Comparison of ENCODE assay signal across 24 cellular contexts in the genomic region with DNA sequence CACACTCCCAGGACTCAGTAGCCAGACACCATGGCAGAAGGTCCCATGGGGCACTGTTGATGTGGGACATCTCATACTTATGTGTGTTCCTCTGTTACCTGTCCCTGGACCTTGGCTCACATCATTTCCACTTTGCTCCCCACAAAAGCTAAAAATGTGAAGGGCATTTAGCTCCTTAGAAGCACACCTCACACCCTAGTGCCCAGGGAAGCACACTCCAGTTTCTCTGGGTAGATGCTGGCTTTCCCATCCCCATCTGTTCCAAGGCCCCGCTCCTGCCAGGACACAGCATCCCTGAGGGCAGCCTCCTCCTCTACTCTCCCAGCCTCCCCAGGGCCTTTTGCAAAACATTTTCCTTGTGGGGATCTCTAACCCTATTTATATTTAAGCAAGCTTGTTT.
A peak's percentile ranks its signal among the peaks of the same experiment; 100 is the strongest.
DNase-seq lines count a peak whose midpoint lies in the region; ATAC-seq and TF ChIP-seq lines count a peak whose summit lies in the region.
"Had no signal": no experiment of that assay in that cellular context is flagged by ENCODE, and none has a peak within 500 bp of the region (broad histone marks: within the 10 kb centered on the region; RNA-seq: fewer than 3 reads in every experiment).

No MANE protein-coding gene starts in this region.

- H3K27me3 Mint-ChIP-seq in osteocyte (ENCODE audit: unreplicated experiment) = no peaks in the 10 kb centered on the region
- H3K27me3 Mint-ChIP-seq: B cell; CD4-positive, alpha-beta T cell had no signal

- H3K36me3 Mint-ChIP-seq in osteocyte (ENCODE audit: unreplicated experiment) = no peaks in the 10 kb centered on the region
- H3K36me3 Mint-ChIP-seq: CD8-positive, alpha-beta T cell had no signal

- H3K4me1 Mint-ChIP-seq in osteocyte (ENCODE audit: unreplicated experiment) = no peaks in the 10 kb centered on the region
- H3K4me1 Mint-ChIP-seq: B cell had no signal

- H3K4me3 ChIP-seq in ascending aorta = no peak overlapping the region
- H3K4me3 ChIP-seq: A549; BLaER1 treated with 17β-estradiol and CSF1 and Interleukin-3, amounts not matched to agents 10 nM and 100 nM; GM12878 had no signal

- no peaks in the 10 kb centered on the region for H3K36me3 ChIP-seq in ascending aorta
- H3K36me3 ChIP-seq: BLaER1 treated with 17β-estradiol and CSF1 and Interleukin-3, amounts not matched to agents 10 nM and 100 nM had no signal

- DNase-seq in NCI-H2171 treated with DMSO at 0.1 percent for 48 hours (lab: John Stamatoyannopoulos, UW) = peak; percentile 28
- no peak for DNase-seq in NCI-H2171 (lab: John Stamatoyannopoulos, UW)
- DNase-seq in mucosa of gallbladder (ENCODE audit: low spot score) = peak; percentile 4
- peak; percentile 56 for DNase-seq in osteocyte (ENCODE audit: extremely low spot score, unreplicated experiment)
- DNase-seq in DMS 273 treated with DMSO at 0.1 percent for 48 hours (lab: John Stamatoyannopoulos, UW) = no peak
- DNase-seq in ascending aorta (ENCODE audit: low spot score in 2 of 2) = no peak
- DNase-seq: AML-193; Caco-2; Calu3; CD4-positive, alpha-beta T cell; CD8-positive, alpha-beta T cell; DMS153; DMS53; DMS79; DND-41; EL; GDM1 had no signal

- TF ChIP-seq CTCF in osteocyte (IDR thresholded peaks at IDR 0.05) (no peak), ascending aorta (IDR thresholded peaks at IDR 0.05) (no peak)

- intact Hi-C loops in ascending aorta (cut with DNase I) = no loop called here

- H3K9me3 ChIP-seq in ascending aorta = no peaks in the 10 kb centered on the region
- H3K9me3 ChIP-seq: A549, Caco-2 had no signal

- ATAC-seq in GM18520 (IDR thresholded peaks at IDR 0.05; ENCODE audit: unreplicated experiment) = no peak
- ATAC-seq: A549; CD8-positive, alpha-beta T cell; GM12878 had no signal

- H3K4me1 ChIP-seq in ascending aorta = no peaks in the 10 kb centered on the region
- H3K4me1 ChIP-seq: A549; BLaER1 treated with 17β-estradiol and CSF1 and Interleukin-3, amounts not matched to agents 10 nM and 100 nM; Caco-2 had no signal

- no peaks in the 10 kb centered on the region for H3K27me3 ChIP-seq in ascending aorta
- H3K27me3 ChIP-seq: BLaER1 treated with 17β-estradiol and CSF1 and Interleukin-3, amounts not matched to agents 10 nM and 100 nM had no signal

- H3K9me3 Mint-ChIP-seq in osteocyte (ENCODE audit: unreplicated experiment) = peaks cover 32% of the 10 kb centered on the region
- H3K9me3 Mint-ChIP-seq: CD4-positive, alpha-beta T cell; CD8-positive, alpha-beta T cell had no signal

- H3K27ac ChIP-seq in ascending aorta = no peak overlapping the region
- H3K27ac ChIP-seq: 22Rv1; A549; BLaER1 treated with 17β-estradiol and CSF1 and Interleukin-3, amounts not matched to agents 10 nM and 100 nM; C4-2B had no signal

- no peak overlapping the region for H3K27ac Mint-ChIP-seq in osteocyte (ENCODE audit: unreplicated experiment)
- H3K27ac Mint-ChIP-seq: B cell; CD4-positive, alpha-beta T cell; CD8-positive, alpha-beta T cell had no signal

- H3K4me3 Mint-ChIP-seq in osteocyte (ENCODE audit: unreplicated experiment) = no peak overlapping the region
- H3K4me3 Mint-ChIP-seq: B cell; CD4-positive, alpha-beta T cell; CD8-positive, alpha-beta T cell had no signal

Comparison
In these comparisons a context has a peak if more than half of its experiments do, and no peak if none do; other contexts are left out.
1. DNase-seq: peak in NCI-H2171 treated with DMSO at 0.1 percent for 48 hours (single experiment), mucosa of gallbladder (single experiment) and osteocyte (single experiment); none in NCI-H2171 (single experiment), DMS 273 treated with DMSO at 0.1 percent for 48 hours (single experiment) and ascending aorta (0 of 2).